Comparison of ENCODE assay signal across 18 cellular contexts in the genomic region with DNA sequence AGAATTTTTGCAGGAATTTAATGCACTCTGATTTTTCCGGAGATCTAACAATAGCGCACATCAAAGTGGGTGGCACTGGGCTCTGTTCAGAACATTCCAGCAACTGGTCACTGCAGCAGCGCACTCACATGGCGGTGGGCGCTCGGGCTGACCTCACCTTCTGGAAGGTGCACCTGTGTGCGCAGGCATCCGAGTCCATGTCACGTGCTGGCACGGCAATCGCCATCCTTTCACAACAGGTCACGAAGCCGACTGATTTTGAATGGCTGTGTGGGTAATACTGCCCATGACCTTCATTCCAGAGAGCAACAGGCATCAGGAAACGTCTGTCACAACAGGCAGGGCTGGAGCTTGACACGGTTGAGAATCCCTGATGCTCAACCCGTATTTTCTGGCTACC. TPM values are rescaled to one million over a fixed set of nuclear protein-coding genes. Genes with fewer than 3 reads are reported as not detected.
DNase-seq lines count a peak whose midpoint lies in the region; ATAC-seq, FAIRE-seq and TF ChIP-seq lines count a peak whose summit lies in the region.
"Had no signal": no experiment of that assay in that cellular context is flagged by ENCODE, and none has a peak within 500 bp of the region (broad histone marks: within the 10 kb centered on the region; RNA-seq: fewer than 3 reads in every experiment).

No MANE protein-coding gene starts in this region.

- DNase-seq in chondrocyte (ENCODE audit: low spot score), result peak; percentile 78
- no peak for DNase-seq in urothelium cell line (ENCODE audit: low spot score)
- DNase-seq in DMS114 treated with DMSO at 0.1 percent for 48 hours (lab: John Stamatoyannopoulos, UW; ENCODE audit: unreplicated experiment), result no peak
- DNase-seq in foreskin melanocyte, result no peak
- DNase-seq: BE2C; Calu3; CD4-positive, alpha-beta T cell; DMS 273 treated with DMSO at 0.1 percent for 48 hours; DMS79; GOT3; HCEC 1CT; KBM-7 had no signal

- H3K4me1 Mint-ChIP-seq in chondrocyte (ENCODE audit: low read depth), result no peaks in the 10 kb centered on the region

- H3K27ac ChIP-seq in C4-2B, result peak overlapping the region; percentile 74
- H3K27ac ChIP-seq in HEK293 (ENCODE audit: extremely low read depth, low read depth, low read length), result no peak overlapping the region
- H3K27ac ChIP-seq: A549, HL-60 had no signal

- TF ChIP-seq CTCF in C4-2B (conservative IDR thresholded peaks at IDR 0.05), result no peak
- no peak for TF ChIP-seq CTCF in HEK293 (tag by site-specific recombination; IDR thresholded peaks at IDR 0.05)
- TF ChIP-seq CTCF in chondrocyte (IDR thresholded peaks at IDR 0.05), result no peak

- CTCF ChIA-PET in HEK293 (lab: Yijun Ruan, JAX), result interaction anchor here (1.0 to 1.1 kb wide), 2 partner anchors 15 to 190 kb away, joined by 3 to 4 read pairs; no protein-coding TSS in a partner anchor

- no peaks in the 10 kb centered on the region for H3K36me3 ChIP-seq in HEK293 (ENCODE audit: control insufficient read depth in 2 of 2, insufficient read depth in 1 of 2, low read length in 2 of 2)
- H3K36me3 ChIP-seq: BE2C had no signal

- H3K4me3 Mint-ChIP-seq in chondrocyte (ENCODE audit: unreplicated experiment), result no peak overlapping the region
- H3K4me3 Mint-ChIP-seq: CD4-positive, alpha-beta T cell had no signal

- H3K27ac Mint-ChIP-seq in chondrocyte (ENCODE audit: unreplicated experiment), result no peak overlapping the region
- H3K27ac Mint-ChIP-seq: CD4-positive, alpha-beta T cell had no signal

- no peaks in the 10 kb centered on the region for H3K36me3 Mint-ChIP-seq in chondrocyte (ENCODE audit: low read depth)

- no peaks in the 10 kb centered on the region for H3K4me1 ChIP-seq in HEK293 (ENCODE audit: control insufficient read depth, insufficient read depth, low read length)
- H3K4me1 ChIP-seq: A549, BE2C had no signal

- no peaks in the 10 kb centered on the region for H3K9me3 Mint-ChIP-seq in chondrocyte (ENCODE audit: low read depth)
- H3K9me3 Mint-ChIP-seq: CD4-positive, alpha-beta T cell had no signal

- ATAC-seq in HG03378 (IDR thresholded peaks at IDR 0.05; ENCODE audit: unreplicated experiment), result no peak

- FAIRE-seq in urothelium cell line (lab: Jason Lieb, UNC), result peak; percentile 55
- FAIRE-seq: A549, GM12878 had no signal

- H3K9me3 ChIP-seq in HEK293 (ENCODE audit: control insufficient read depth, insufficient read depth, low read depth, low read length), result no peaks in the 10 kb centered on the region
- H3K9me3 ChIP-seq: A549, BE2C had no signal

- no peak overlapping the region for H3K4me3 ChIP-seq in HEK293 (ENCODE audit: low read depth, low read length)
- H3K4me3 ChIP-seq: A549, GM12878 had no signal

- peaks cover 43% of the 10 kb centered on the region for H3K27me3 Mint-ChIP-seq in chondrocyte (ENCODE audit: low read depth)

- POLR2A ChIA-PET in HEK293 (lab: Yijun Ruan, JAX), result interaction anchor here (1.1 kb wide), 1 partner anchor 19 kb away, joined by 3 read pairs; the partner anchor contains the start of gene CLPTM1L

TF ChIP-seq in HEK293, 187 proteins besides CTCF, POLR2A, EP300 and RAD21:
- no peak for TF ChIP-seq HOXC10 (CRISPR knock-in tag; IDR thresholded peaks at IDR 0.05)
- TF ChIP-seq ZNF341 (tag by site-specific recombination; IDR thresholded peaks at IDR 0.05; ENCODE audit: low read depth), result no peak
- TF ChIP-seq ZIC2 (tag by site-specific recombination; IDR thresholded peaks at IDR 0.05), result no peak
- TF ChIP-seq ZEB2 (tag by site-specific recombination; IDR thresholded peaks at IDR 0.05), result no peak
- TF ChIP-seq YY1 (tag by site-specific recombination; IDR thresholded peaks at IDR 0.05), result no peak
- no peak for TF ChIP-seq ZNF398 (tag by site-specific recombination; IDR thresholded peaks at IDR 0.05)
- no peak for TF ChIP-seq ZNF18 (tag by site-specific recombination; IDR thresholded peaks at IDR 0.05)
- TF ChIP-seq TRIM28 (IDR thresholded peaks at IDR 0.05; ENCODE audit: borderline replicate concordance, low read length), result no peak
- 0 out of 2 replicates have a peak, but pooled peaks have one; percentile 26 for TF ChIP-seq SCRT2 (tag by site-specific recombination; IDR thresholded peaks at IDR 0.05)

RNA-seq across cellular contexts. Expression of gene CLPTM1L, which starts 18.7 kb away (rescaled TPM):
- 75.8 to 108 TPM (median 81.6 TPM) in 3 replicates for total RNA-seq in chondrocyte
